ENCODE assay signal across 8 cellular contexts in the genomic region with DNA sequence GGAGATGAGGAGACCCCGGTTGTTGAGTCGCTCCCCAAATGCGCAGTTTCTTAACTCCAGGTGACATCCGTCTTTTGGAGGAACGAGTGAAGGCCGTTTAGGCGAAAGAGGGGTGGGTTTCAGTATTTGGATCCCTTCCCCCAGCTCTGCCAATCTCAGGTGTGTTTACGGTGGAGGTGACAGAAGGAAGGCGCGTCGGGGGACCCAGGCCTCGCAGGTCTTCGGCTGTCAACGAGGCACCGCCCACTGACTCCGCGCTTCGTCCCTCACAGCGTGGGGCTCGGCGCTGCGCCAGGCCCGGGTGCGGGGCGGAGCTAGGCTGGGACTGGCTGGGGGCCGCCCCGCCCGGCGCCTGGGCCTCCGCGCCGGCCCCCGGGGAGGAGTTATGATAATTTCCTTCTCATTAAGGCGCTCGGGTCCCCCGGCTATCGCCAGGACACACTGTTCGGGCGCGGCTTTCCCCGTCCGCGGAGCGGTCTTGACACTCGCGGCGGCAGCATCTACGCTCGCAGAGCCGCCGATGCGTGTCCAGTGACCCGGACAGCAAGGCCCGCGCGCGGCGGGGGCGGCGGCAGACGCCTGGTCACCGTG. TPM values are rescaled to one million over a fixed set of nuclear protein-coding genes. Genes with fewer than 3 reads are reported as not detected.
DNase-seq lines count a peak whose midpoint lies in the region; ATAC-seq, FAIRE-seq and TF ChIP-seq lines count a peak whose summit lies in the region.

A gene (plus strand): TSS at position 434 of the 591 bp plus-strand sequence. CDS start 239 bp downstream, outside the sequence.

- no peak for FAIRE-seq in K562 (lab: Jason Lieb, UNC)

- H3K9me3 ChIP-seq in SK-N-SH: no peaks in the 10 kb centered on the region
- no peaks in the 10 kb centered on the region for H3K9me3 ChIP-seq in K562 (replicated peaks; ENCODE audit: control insufficient read depth, insufficient read depth, low read depth, low read length)

- H3K4me2 ChIP-seq in SK-N-SH: peak within 1 kb of the TSS; percentile 55; the same call in 1 of the 2 replicates
- H3K4me2 ChIP-seq in K562 (ENCODE audit: insufficient read depth, low read length): peak within 1 kb of the TSS; percentile 32; the same call in 1 of the 2 replicates

- H3K4me1 ChIP-seq in SK-N-SH (ENCODE audit: control insufficient read depth in 1 of 2, insufficient read depth in 2 of 2, low read depth in 1 of 2, low read length in 1 of 2) (no peaks in the 10 kb centered on the region), K562 (replicated peaks in 1 of 2; ENCODE audit: control insufficient read depth in 2 of 2, insufficient read depth in 2 of 2, low read length in 2 of 2) (peaks cover 0 to 48% of the 10 kb centered on the region in 2 experiments; a peak in 2 of 5 replicates)

- H3K4me3 ChIP-seq in SK-N-SH (ENCODE audit: low read depth in 2 of 2, low read length in 1 of 2) (peak within 1 kb of the TSS in 1 of 2 experiments; percentile 46; a peak in 1 of 4 replicates), K562 (peak within 1 kb of the TSS; percentile 19)

- TF ChIP-seq RAD21 in SK-N-SH (IDR thresholded peaks at IDR 0.05; ENCODE audit: low read length) (no peak), K562 (CRISPR knock-in tag; conservative IDR thresholded peaks at IDR 0.05 in 1 of 2, IDR thresholded peaks at IDR 0.05 in 1 of 2) (no peak)

- ATAC-seq in SK-N-SH treated with all-trans-retinoic acid at 6 μM for 48 hours: no peak; the same call in 2 of the 3 replicates
- ATAC-seq in K562: peak; percentile 96
- ATAC-seq in GM19328 (IDR thresholded peaks at IDR 0.05; ENCODE audit: unreplicated experiment): no peak

- CTCF ChIA-PET in SK-N-SH (lab: Yijun Ruan, JAX): interaction anchor here (0.7 kb wide), 1 partner anchor 152 kb away, joined by 3 read pairs; no protein-coding TSS in a partner anchor
- CTCF ChIA-PET in K562 (lab: Yijun Ruan, JAX; ENCODE audit: low intra/inter-chr PET ratio): no interaction called here

- TF ChIP-seq POLR2A in K562 (conservative IDR thresholded peaks at IDR 0.05): no peak

- POLR2A ChIA-PET in SK-N-SH (lab: Yijun Ruan, JAX) (no interaction called here), K562 (lab: Yijun Ruan, JAX) (interaction anchor here (0.8 kb wide), 1 partner anchor 40 kb away, joined by 3 read pairs; no protein-coding TSS in a partner anchor)

- H4K20me1 ChIP-seq in SK-N-SH (ENCODE audit: insufficient read depth) (no peaks in the 10 kb centered on the region), K562 (replicated peaks; ENCODE audit: control insufficient read depth, insufficient read depth, low read length) (no peaks in the 10 kb centered on the region)

- intact Hi-C loops in K562 (cut with micrococcal nuclease): no loop called here

- H3K9me1 ChIP-seq in K562 (ENCODE audit: control insufficient read depth, insufficient read depth, low read length): peaks cover 2% of the 10 kb centered on the region

- no peak within 1 kb of the TSS for H2AFZ ChIP-seq in SK-N-SH (ENCODE audit: low read depth)
- 0 out of 2 replicates have a peak within 1 kb of the TSS, but pooled peaks have one; percentile 45 for H2AFZ ChIP-seq in K562 (ENCODE audit: low read depth, low read length)

- H3K9ac ChIP-seq in SK-N-SH (no peak within 1 kb of the TSS), K562 (ENCODE audit: insufficient read depth in 1 of 2, low read depth in 2 of 2, low read length in 2 of 2) (peak within 1 kb of the TSS in 1 of 2 experiments; percentile 58; a peak in 2 of 4 replicates)

- no peaks in the 10 kb centered on the region for H3F3A ChIP-seq in SK-N-SH (replicated peaks; ENCODE audit: insufficient read depth)

- DNase-seq in SK-N-SH: peak; percentile 62
- peak; percentile 77 for DNase-seq in NCI-H345 treated with DMSO at 0.1 percent for 48 hours (lab: John Stamatoyannopoulos, UW; ENCODE audit: unreplicated experiment)
- peak; percentile 74 to 90 (median 89) for DNase-seq in K562 (ENCODE audit: extremely low read depth in 1 of 4, low spot score in 3 of 4)
- DNase-seq in iPS-NIHi11 (ENCODE audit: low spot score): peak; percentile 91
- peak; percentile 23 to 60 for DNase-seq in stimulated activated CD4-positive, alpha-beta T cell treated with anti-CD3 and anti-CD28 coated beads, Interleukin-2, amount 100 ng/mL, for 24 hours
- DNase-seq in NCI-H146 (lab: John Stamatoyannopoulos, UW): no peak

- no TSS peak for BruUV-seq in K562 (replicated peaks; lab: Mats Ljungman, UMichigan)

- WGBS in SK-N-SH (ENCODE audit: low lambda C conversion rate): 7% methylated on average over 11 of the region's 62 CpGs
- WGBS in K562 (ENCODE audit: insufficient coverage, low coverage, missing lambda C conversion rate): 6% methylated on average over 50 of the region's 62 CpGs

- H3K79me2 ChIP-seq in SK-N-SH (ENCODE audit: insufficient read depth) (no peaks in the 10 kb centered on the region), K562 (ENCODE audit: control insufficient read depth, insufficient read depth, low read length) (no peaks in the 10 kb centered on the region)

- TF ChIP-seq CTCF in SK-N-SH (IDR thresholded peaks at IDR 0.05) (no peak), K562 (IDR thresholded peaks at IDR 0.05 in 2 of 3, conservative IDR thresholded peaks at IDR 0.05 in 1 of 3; ENCODE audit: insufficient read depth in 2 of 3, low read depth in 1 of 3, low read length in 3 of 3) (no peak)

- TF ChIP-seq EP300 in SK-N-SH (IDR thresholded peaks at IDR 0.05; ENCODE audit: borderline replicate concordance in 1 of 2, low read depth in 1 of 2, low read length in 1 of 2) (no peak), K562 (IDR thresholded peaks at IDR 0.05; ENCODE audit: low read length) (no peak)

- in situ Hi-C loops in K562 (cut with MboI): no loop called here

- H3K36me3 ChIP-seq in SK-N-SH (replicated peaks in 1 of 2; ENCODE audit: control insufficient read depth in 1 of 2, insufficient read depth in 2 of 2, low read length in 1 of 2): no peaks in the 10 kb centered on the region
- H3K36me3 ChIP-seq in K562 (ENCODE audit: control insufficient read depth, insufficient read depth, low read length): no peaks in the 10 kb centered on the region

- H3K27ac ChIP-seq in SK-N-SH (ENCODE audit: low read depth in 2 of 2, low read length in 1 of 2) (no peak within 1 kb of the TSS), K562 (ENCODE audit: extremely low read depth, low read depth, low read length) (no peak within 1 kb of the TSS)

- H3K27me3 ChIP-seq in SK-N-SH (ENCODE audit: insufficient read depth): peaks cover 100% of the 10 kb centered on the region
- peaks cover 34 to 71% of the 10 kb centered on the region in 2 experiments for H3K27me3 ChIP-seq in K562 (ENCODE audit: control insufficient read depth in 2 of 2, insufficient read depth in 2 of 2, low read length in 2 of 2)

- no peaks in the 10 kb centered on the region for H3K9me2 ChIP-seq in SK-N-SH

TF ChIP-seq in SK-N-SH, 30 proteins besides CTCF, POLR2A, EP300 and RAD21 (continues in another document):
- no peak for TF ChIP-seq NFIC (IDR thresholded peaks at IDR 0.05; ENCODE audit: borderline replicate concordance)
- no peak for TF ChIP-seq TAF1 (IDR thresholded peaks at IDR 0.05; ENCODE audit: borderline replicate concordance, low read depth, low read length)

TF ChIP-seq in SK-N-SH treated with all-trans-retinoic acid at 6 μM for 48 hours, 23 proteins besides CTCF, POLR2A, EP300 and RAD21 (continues in another document):
- TF ChIP-seq PPARA (CRISPR knock-in tag; IDR thresholded peaks at IDR 0.05; ENCODE audit: borderline replicate concordance): no peak

TF ChIP-seq in K562, 482 proteins besides CTCF, POLR2A, EP300 and RAD21 (continues in another document):
- TF ChIP-seq, protein P1, sequence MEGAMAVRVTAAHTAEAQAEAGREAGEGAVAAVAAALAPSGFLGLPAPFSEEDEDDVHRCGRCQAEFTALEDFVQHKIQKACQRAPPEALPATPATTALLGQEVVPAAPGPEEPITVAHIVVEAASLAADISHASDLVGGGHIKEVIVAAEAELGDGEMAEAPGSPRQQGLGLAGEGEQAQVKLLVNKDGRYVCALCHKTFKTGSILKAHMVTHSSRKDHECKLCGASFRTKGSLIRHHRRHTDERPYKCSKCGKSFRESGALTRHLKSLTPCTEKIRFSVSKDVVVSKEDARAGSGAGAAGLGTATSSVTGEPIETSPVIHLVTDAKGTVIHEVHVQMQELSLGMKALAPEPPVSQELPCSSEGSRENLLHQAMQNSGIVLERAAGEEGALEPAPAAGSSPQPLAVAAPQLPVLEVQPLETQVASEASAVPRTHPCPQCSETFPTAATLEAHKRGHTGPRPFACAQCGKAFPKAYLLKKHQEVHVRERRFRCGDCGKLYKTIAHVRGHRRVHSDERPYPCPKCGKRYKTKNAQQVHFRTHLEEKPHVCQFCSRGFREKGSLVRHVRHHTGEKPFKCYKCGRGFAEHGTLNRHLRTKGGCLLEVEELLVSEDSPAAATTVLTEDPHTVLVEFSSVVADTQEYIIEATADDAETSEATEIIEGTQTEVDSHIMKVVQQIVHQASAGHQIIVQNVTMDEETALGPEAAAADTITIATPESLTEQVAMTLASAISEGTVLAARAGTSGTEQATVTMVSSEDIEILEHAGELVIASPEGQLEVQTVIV (CRISPR knock-in tag; IDR thresholded peaks at IDR 0.05; ENCODE audit: borderline replicate concordance): no peak
- TF ChIP-seq KAT8 (IDR thresholded peaks at IDR 0.05; ENCODE audit: low read depth) (no peak), RAD51 (IDR thresholded peaks at IDR 0.05; ENCODE audit: borderline replicate concordance, low read depth) (no peak)

RNA-seq across cellular contexts. Expression of the gene that starts here (rescaled TPM):
- not detected in 2 replicates for polyA plus RNA-seq in SK-N-SH (2012; rRNA removed)
- not detected in 2 replicates for polyA plus RNA-seq in SK-N-SH (2012; cell fraction: cytosol; rRNA removed)
- not detected in 2 replicates for polyA plus RNA-seq in SK-N-SH (2012; cell fraction: nucleus; rRNA removed)
- not detected in 2 replicates for total RNA-seq in K562 (2011; cell fraction: chromatin; rRNA removed; ENCODE audit: low replicate concordance)
- not detected in 2 replicates for total RNA-seq in K562 (2011; cell fraction: nucleolus; rRNA removed)
- not detected in 2 replicates for total RNA-seq in K562 (2011; cell fraction: nucleoplasm; rRNA removed)
- not detected in 2 replicates for total RNA-seq in K562 (2014; rRNA removed)
- total RNA-seq in K562 (2014; rRNA removed; fragmentation: Illumina TruSeq; extraction: Trizol): not detected in 2 replicates
- total RNA-seq in K562 (2015; rRNA removed; fragmentation: Illumina TruSeq; extraction: Trizol): not detected in 2 replicates
- total RNA-seq in K562 (2021): 0.16 TPM in 1 of 2 replicates, not detected in the other
- polyA plus RNA-seq in K562 (2011; rRNA removed): 0.04 TPM in 1 of 2 replicates, not detected in the other
- not detected in 2 replicates for polyA plus RNA-seq in K562 (2011; cell fraction: cytosol; rRNA removed)
- 0.04 TPM in 1 of 2 replicates, not detected in the other for polyA plus RNA-seq in K562 (2011; cell fraction: nucleus; rRNA removed)
- polyA plus RNA-seq in K562 (2012): not detected in 2 replicates
- 0.03 TPM in 1 of 2 replicates, not detected in the other for polyA plus RNA-seq in K562 (2014; fragmentation: Illumina TruSeq; extraction: Trizol)
- polyA plus RNA-seq in K562 (2014; fragmentation: Nextera tagmentation; extraction: Ambion mirVana): not detected
- polyA plus RNA-seq in K562 (2014; rRNA removed): not detected in 2 replicates
- not detected in 2 replicates for polyA minus RNA-seq in K562 (2011; rRNA and poly(A)+ RNA removed)
- not detected in 2 replicates for polyA minus RNA-seq in K562 (2011; cell fraction: cytosol; rRNA and poly(A)+ RNA removed)
- not detected in 2 replicates for polyA minus RNA-seq in K562 (2011; cell fraction: nucleus; rRNA and poly(A)+ RNA removed)

Comparison
In these comparisons a context has a peak if more than half of its experiments do, and no peak if none do; other contexts are left out.
1. Peak in DNase-seq and H3K4me2 ChIP-seq in SK-N-SH; RNA of the gene not detected or under 1 TPM.
2. Peak in DNase-seq, ATAC-seq, H3K4me3 ChIP-seq and H3K4me2 ChIP-seq in K562; RNA of the gene not detected or under 1 TPM.